ENCODE assay signal across 8 cellular contexts in genomic region chr14:104799657-104800599, GRCh38. TPM values are rescaled to one million over a fixed set of nuclear protein-coding genes. Genes with fewer than 3 reads are reported as not detected.
DNase-seq lines count a peak whose midpoint lies in the region; ATAC-seq and TF ChIP-seq lines count a peak whose summit lies in the region.

No MANE protein-coding gene starts in this region.

- no peaks in the 10 kb centered on the region for H3K9me3 ChIP-seq in BLaER1 treated with 17β-estradiol and CSF1 and Interleukin-3, amounts not matched to agents 10 nM and 100 nM (replicated peaks in 1 of 11)
- H3K9me3 ChIP-seq in breast epithelium = no peaks in the 10 kb centered on the region

- peaks cover 64 to 86% (median 82%) of the 10 kb centered on the region in 10 experiments for H3K4me1 ChIP-seq in BLaER1 treated with 17β-estradiol and CSF1 and Interleukin-3, amounts not matched to agents 10 nM and 100 nM
- peaks cover 10 to 11% of the 10 kb centered on the region in 2 donors for H3K4me1 ChIP-seq in breast epithelium

- peak overlapping the region; percentile 44 to 79 (median 72); a peak in 21 of 22 replicates for H3K27ac ChIP-seq in BLaER1 treated with 17β-estradiol and CSF1 and Interleukin-3, amounts not matched to agents 10 nM and 100 nM
- H3K27ac ChIP-seq in VCaP = peak overlapping the region; percentile 96
- H3K27ac ChIP-seq in breast epithelium = peak overlapping the region; percentile 97 to 98

- TF ChIP-seq CTCF in VCaP (conservative IDR thresholded peaks at IDR 0.05) (peak; percentile 41), breast epithelium (IDR thresholded peaks at IDR 0.05) (peak in 2 of 3 donors; percentile 19 to 34)

- no peak for TF ChIP-seq POLR2A in breast epithelium (IDR thresholded peaks at IDR 0.05)

- peaks cover 0 to 31% (median 22%) of the 10 kb centered on the region in 11 experiments; a peak in 14 of 22 replicates for H3K27me3 ChIP-seq in BLaER1 treated with 17β-estradiol and CSF1 and Interleukin-3, amounts not matched to agents 10 nM and 100 nM
- no peaks in the 10 kb centered on the region for H3K27me3 ChIP-seq in breast epithelium

- H3K4me2 ChIP-seq in BLaER1 treated with 17β-estradiol and CSF1 and Interleukin-3, amounts not matched to agents 10 nM and 100 nM = peak overlapping the region; percentile 96 to 100 (median 100)

- ATAC-seq in GM19455 (IDR thresholded peaks at IDR 0.05; ENCODE audit: unreplicated experiment) (peak; percentile 51), GM21786 (IDR thresholded peaks at IDR 0.05; ENCODE audit: unreplicated experiment) (no peak)

- H3K36me3 ChIP-seq in BLaER1 treated with 17β-estradiol and CSF1 and Interleukin-3, amounts not matched to agents 10 nM and 100 nM = no peaks in the 10 kb centered on the region
- no peaks in the 10 kb centered on the region for H3K36me3 ChIP-seq in breast epithelium

- H3K4me3 ChIP-seq in BLaER1 treated with 17β-estradiol and CSF1 and Interleukin-3, amounts not matched to agents 10 nM and 100 nM = peak overlapping the region; percentile 69 to 83 (median 76)
- H3K4me3 ChIP-seq in breast epithelium = peak overlapping the region; percentile 75 to 80 (median 76)

- intact Hi-C loops in breast epithelium (cut with DNase I; ENCODE audit: low total_unique reads) = no loop called here

- DNase-seq in KBM-7 = peak; percentile 51
- DNase-seq in breast epithelium (ENCODE audit: low spot score in 2 of 2) = peak; percentile 72 to 84
- peak; percentile 88 for DNase-seq in iPS-NIHi7 (ENCODE audit: extremely low spot score)
- DNase-seq in stimulated activated CD4-positive, alpha-beta T cell treated with anti-CD3 and anti-CD28 coated beads, Interleukin-12 subunit alpha, Interleukin-12 subunit beta, amount 100 ng/mL, for 4 hours = peak; percentile 85

- peak overlapping the region; percentile 61 to 84 (median 77) for H3K9ac ChIP-seq in BLaER1 treated with 17β-estradiol and CSF1 and Interleukin-3, amounts not matched to agents 10 nM and 100 nM

- in situ Hi-C loops in KBM-7 (cut with MboI; ENCODE audit: low pct_unique_long_range_greater_than_20kb, low sequenced_read_pairs) = no loop called here

- H4K20me1 ChIP-seq in BLaER1 treated with 17β-estradiol and CSF1 and Interleukin-3, amounts not matched to agents 10 nM and 100 nM = peaks cover 0 to 43% (median 33%) of the 10 kb centered on the region in 11 experiments; a peak in 18 of 22 replicates

RNA-seq across cellular contexts. Expression of gene ZBTB42, which starts 1.0 kb away (rescaled TPM):
- total RNA-seq in breast epithelium = 10 to 100 TPM in 1 of 3 donors, 1 to 10 TPM in 2; 3.5 to 11.4 (median 9.2) TPM

RNA-seq across cellular contexts. Expression of gene AKT1, which starts 4.4 kb away (rescaled TPM):
- 100 to 1,000 TPM in 2 of 3 donors, 10 to 100 TPM in 1; 91.9 to 119 (median 116) TPM for total RNA-seq in breast epithelium

RNA-seq across cellular contexts. Expression of gene SIVA1, which starts 47.0 kb away (rescaled TPM):
- 100 to 1,000 TPM; 181 to 225 (median 223) TPM for total RNA-seq in breast epithelium
